In the genomic region with DNA sequence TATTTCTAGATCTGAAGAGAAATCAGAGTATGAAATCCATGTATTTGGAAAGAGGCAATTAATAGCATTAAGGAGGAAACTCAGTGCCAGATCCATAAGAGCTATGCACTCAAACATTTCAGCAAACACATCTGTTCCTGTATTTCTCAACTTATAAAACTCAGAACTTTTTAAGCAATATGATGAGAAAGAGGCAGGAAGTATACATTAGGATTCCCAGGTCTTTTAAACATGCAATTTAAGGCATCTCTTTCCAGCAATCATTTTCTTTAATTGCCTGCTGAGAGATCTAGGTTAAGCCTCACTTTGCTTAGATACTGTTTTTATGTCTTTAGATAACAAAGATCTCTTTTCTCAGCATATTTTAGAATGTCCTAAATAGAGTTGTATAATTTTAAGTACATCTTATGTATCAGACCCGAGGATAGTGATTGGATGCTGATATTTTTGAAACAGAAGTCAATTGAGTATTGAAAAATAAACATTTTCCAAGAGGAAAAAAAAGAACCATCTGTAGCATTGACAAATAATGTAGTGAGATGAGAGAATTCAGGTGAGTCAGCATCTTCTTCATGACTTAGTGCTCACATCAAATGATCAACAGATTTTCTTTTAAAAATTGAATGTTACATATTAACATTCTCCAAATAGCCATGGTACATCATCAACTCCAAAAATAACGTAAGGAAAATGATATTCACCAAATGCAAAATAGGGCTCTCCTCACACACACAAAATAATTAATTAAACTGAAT, we compare ENCODE assay signal across 22 cellular contexts.
DNase-seq lines count a peak whose midpoint lies in the region; ATAC-seq, FAIRE-seq and TF ChIP-seq lines count a peak whose summit lies in the region.
"Had no signal": no experiment of that assay in that cellular context is flagged by ENCODE, and none has a peak within 500 bp of the region (broad histone marks: within the 10 kb centered on the region; RNA-seq: fewer than 3 reads in every experiment).

No MANE protein-coding gene starts in this region.

- no peak overlapping the region for H2AK9ac ChIP-seq in IMR-90 (replicated peaks; ENCODE audit: low read depth, low read length, poor library complexity)

- CTCF ChIA-PET in A549 (lab: Yijun Ruan, JAX) = no interaction called here
- CTCF ChIA-PET in IMR-90 (lab: Yijun Ruan, JAX) = no interaction called here
- CTCF ChIA-PET in K562 (lab: Yijun Ruan, JAX; ENCODE audit: low intra/inter-chr PET ratio) = no interaction called here

- TF ChIP-seq EP300 in A549 (IDR thresholded peaks at IDR 0.05) (no peak), K562 (IDR thresholded peaks at IDR 0.05; ENCODE audit: low read length) (no peak)

- H3K14ac ChIP-seq in IMR-90 (replicated peaks; ENCODE audit: low read depth, low read length) = no peak overlapping the region

- no peak overlapping the region for H4K8ac ChIP-seq in IMR-90 (ENCODE audit: low read depth in 2 of 2, low read length in 2 of 2)

- no peak overlapping the region for H3K4me2 ChIP-seq in A549
- no peak overlapping the region for H3K4me2 ChIP-seq in IMR-90 (ENCODE audit: low read depth, low read length)
- H3K4me2 ChIP-seq in K562 (ENCODE audit: insufficient read depth, low read length) = no peak overlapping the region
- H3K4me2 ChIP-seq: GM23338 had no signal

- H3K56ac ChIP-seq in IMR-90 (ENCODE audit: extremely low read depth, insufficient read depth, low read length) = no peak overlapping the region

- H3K27me3 ChIP-seq in IMR-90 (ENCODE audit: control insufficient read depth, insufficient read depth, low read length) (no peaks in the 10 kb centered on the region), K562 (ENCODE audit: control insufficient read depth in 2 of 2, insufficient read depth in 2 of 2, low read length in 2 of 2) (no peaks in the 10 kb centered on the region)

- no peaks in the 10 kb centered on the region for H3K79me1 ChIP-seq in IMR-90 (ENCODE audit: low read depth in 1 of 2, low read length in 2 of 2)

- H2AK5ac ChIP-seq in IMR-90 (ENCODE audit: low read depth, low read length) = no peak overlapping the region

- intact Hi-C loops in IMR-90 (cut with micrococcal nuclease) = no loop called here
- intact Hi-C loops in K562 (cut with micrococcal nuclease) = no loop called here
- intact Hi-C loops in Right ventricle myocardium superior (cut with DNase I) = no loop called here

- H3K4ac ChIP-seq in IMR-90 (ENCODE audit: low read depth, low read length) = no peak overlapping the region

- H3K9me3 ChIP-seq in A549 (no peaks in the 10 kb centered on the region), IMR-90 (ENCODE audit: control insufficient read depth, insufficient read depth, low read length) (no peaks in the 10 kb centered on the region), K562 (replicated peaks; ENCODE audit: control insufficient read depth, insufficient read depth, low read depth, low read length) (no peaks in the 10 kb centered on the region; the same call in 1 of the 2 replicates)
- H3K9me3 ChIP-seq: Caco-2, HAP-1 had no signal

- no peaks in the 10 kb centered on the region for H3K36me3 ChIP-seq in IMR-90 (ENCODE audit: control insufficient read depth, insufficient read depth, low read length)
- H3K36me3 ChIP-seq in K562 (ENCODE audit: control insufficient read depth, insufficient read depth, low read length) = no peaks in the 10 kb centered on the region
- H3K36me3 ChIP-seq: HAP-1 had no signal

- H3K4me1 ChIP-seq in A549 = no peaks in the 10 kb centered on the region
- H3K4me1 ChIP-seq in IMR-90 (ENCODE audit: control insufficient read depth, insufficient read depth, low read length) = no peaks in the 10 kb centered on the region
- no peaks in the 10 kb centered on the region for H3K4me1 ChIP-seq in K562 (replicated peaks in 1 of 2; ENCODE audit: control insufficient read depth in 2 of 2, insufficient read depth in 2 of 2, low read length in 2 of 2)
- H3K4me1 ChIP-seq: Caco-2, HAP-1 had no signal

- H4K91ac ChIP-seq in IMR-90 (ENCODE audit: insufficient read depth, low read depth, low read length) = no peak overlapping the region

- H2BK5ac ChIP-seq in IMR-90 (ENCODE audit: low read depth, low read length, poor library complexity, severe bottlenecking) = no peak overlapping the region

- no peak overlapping the region for H2BK120ac ChIP-seq in IMR-90 (ENCODE audit: low read depth, low read length)

- H3K79me2 ChIP-seq in K562 (ENCODE audit: control insufficient read depth, insufficient read depth, low read length) = no peaks in the 10 kb centered on the region

- H3K9me1 ChIP-seq in IMR-90 (ENCODE audit: insufficient read depth, low read length) = no peaks in the 10 kb centered on the region
- H3K9me1 ChIP-seq in K562 (ENCODE audit: control insufficient read depth, insufficient read depth, low read length) = no peaks in the 10 kb centered on the region

- DNase-seq in A549 (ENCODE audit: low read depth in 1 of 2, low spot score in 1 of 2) (no peak), IMR-90 (no peak), K562 (ENCODE audit: extremely low read depth in 1 of 4, low spot score in 3 of 4) (no peak), fibroblast of villous mesenchyme (ENCODE audit: low read depth) (peak; percentile 45), Right ventricle myocardium superior (no peak), caudate nucleus (lab: John Stamatoyannopoulos, UW) (no peak), hypothalamus (lab: John Stamatoyannopoulos, UW) (no peak)
- no peak for DNase-seq in activated CD8-positive, alpha-beta memory T cell treated with anti-CD3 and anti-CD28 coated beads, Interleukin-2, amount 50 U/mL, for 48 hours
- DNase-seq: 8988T; C1 segment of cervical spinal cord; Caco-2; CD8-positive, alpha-beta T cell; DMS 273 treated with DMSO at 0.1 percent for 48 hours; DMS79; EL; GDM1; HFFc6 had no signal

- POLR2A ChIA-PET in A549 (lab: Yijun Ruan, JAX) (no interaction called here), IMR-90 (lab: Charles Lee; ENCODE audit: unreplicated experiment) (no interaction called here), K562 (lab: Yijun Ruan, JAX) (no interaction called here)

- TF ChIP-seq CTCF in A549 (IDR thresholded peaks at IDR 0.05) (no peak), IMR-90 (conservative IDR thresholded peaks at IDR 0.05; ENCODE audit: low read depth, low read length) (no peak), K562 (IDR thresholded peaks at IDR 0.05 in 2 of 3, conservative IDR thresholded peaks at IDR 0.05 in 1 of 3; ENCODE audit: insufficient read depth in 2 of 3, low read depth in 1 of 3, low read length in 3 of 3) (no peak), fibroblast of villous mesenchyme (IDR thresholded peaks at IDR 0.05; ENCODE audit: insufficient read depth, low read depth, low read length) (no peak)

- BruUV-seq in IMR-90 (replicated peaks; lab: Mats Ljungman, UMichigan) (no TSS peak), K562 (replicated peaks; lab: Mats Ljungman, UMichigan) (no TSS peak)

- FAIRE-seq in A549 (lab: Jason Lieb, UNC) (no peak), K562 (lab: Jason Lieb, UNC) (no peak)
- FAIRE-seq: GM12878, GM19239, H54 had no signal

- no peak for TF ChIP-seq RAD21 in A549 (conservative IDR thresholded peaks at IDR 0.05 in 1 of 2, IDR thresholded peaks at IDR 0.05 in 1 of 2)
- no peak for TF ChIP-seq RAD21 in IMR-90 (IDR thresholded peaks at IDR 0.05; ENCODE audit: low read length)
- TF ChIP-seq RAD21 in K562 (CRISPR knock-in tag; conservative IDR thresholded peaks at IDR 0.05 in 1 of 2, IDR thresholded peaks at IDR 0.05 in 1 of 2) = no peak

- in situ Hi-C loops in IMR-90 (cut with MboI; ENCODE audit: low sequenced_read_pairs) = no loop called here
- in situ Hi-C loops in K562 (cut with MboI) = no loop called here

- H3K23ac ChIP-seq in IMR-90 (ENCODE audit: low read depth, low read length) = no peak overlapping the region

- H3K9ac ChIP-seq in IMR-90 (ENCODE audit: low read depth, low read length) (no peak overlapping the region), K562 (ENCODE audit: insufficient read depth in 1 of 2, low read depth in 2 of 2, low read length in 2 of 2) (no peak overlapping the region)

- no peak for ATAC-seq in A549
- no peak for ATAC-seq in IMR-90 (ENCODE audit: low read depth)
- no peak for ATAC-seq in K562
- no peak for ATAC-seq in Right ventricle myocardium superior (ENCODE audit: poor library complexity)
- ATAC-seq: CD8-positive, alpha-beta T cell; GM12878; GM23338 had no signal

- H2BK20ac ChIP-seq in IMR-90 (ENCODE audit: low read depth, low read length) = no peak overlapping the region

- no peak overlapping the region for H4K5ac ChIP-seq in IMR-90 (ENCODE audit: low read depth, low read length)

- no peak overlapping the region for H3K18ac ChIP-seq in IMR-90 (ENCODE audit: low read depth, low read length)

- dilution Hi-C loops in IMR-90 (cut with HindIII; ENCODE audit: low sequenced_read_pairs, unreplicated experiment) = no loop called here

- no peak for TF ChIP-seq POLR2A in A549 (IDR thresholded peaks at IDR 0.05; ENCODE audit: low read length)
- TF ChIP-seq POLR2A in IMR-90 (IDR thresholded peaks at IDR 0.05; ENCODE audit: low read depth, low read length) = no peak
- TF ChIP-seq POLR2A in K562 (conservative IDR thresholded peaks at IDR 0.05) = no peak

- no peak overlapping the region for H3K27ac ChIP-seq in A549
- H3K27ac ChIP-seq in IMR-90 (ENCODE audit: insufficient read depth, low read length) = no peak overlapping the region
- no peak overlapping the region for H3K27ac ChIP-seq in K562 (ENCODE audit: extremely low read depth, low read depth, low read length)
- H3K27ac ChIP-seq in caudate nucleus (ENCODE audit: low read depth, low read length) = no peak overlapping the region

- WGBS in A549 (ENCODE audit: missing lambda C conversion rate) = 22% methylated on average over 2 of the region's 2 CpGs
- no CpG with 5 or more reads among the region's 2 CpGs for WGBS in IMR-90 (ENCODE audit: extremely low coverage in 2 of 2, insufficient read length in 1 of 2), 2 experiments
- 0% methylated on average over 2 of the region's 2 CpGs for WGBS in K562 (ENCODE audit: insufficient coverage, low coverage, missing lambda C conversion rate)

- H4K20me1 ChIP-seq in IMR-90 (ENCODE audit: insufficient read depth, low read length) (no peaks in the 10 kb centered on the region), K562 (replicated peaks; ENCODE audit: control insufficient read depth, insufficient read depth, low read length) (no peaks in the 10 kb centered on the region)

- H3K4me3 ChIP-seq in A549 (no peak overlapping the region), IMR-90 (ENCODE audit: insufficient read depth, low read depth, low read length) (no peak overlapping the region), K562 (no peak overlapping the region), fibroblast of villous mesenchyme (ENCODE audit: low read depth, low read length) (no peak overlapping the region)
- H3K4me3 ChIP-seq: GM12878, GM23338, HAP-1 had no signal

- H2AFZ ChIP-seq in IMR-90 (replicated peaks; ENCODE audit: low read length, poor library complexity) (no peak overlapping the region), K562 (ENCODE audit: low read depth, low read length) (no peak overlapping the region)
- H2AFZ ChIP-seq: GM23338 had no signal

- no peak overlapping the region for H2BK15ac ChIP-seq in IMR-90 (ENCODE audit: low read depth, low read length)

TF ChIP-seq in A549, 52 proteins besides CTCF, POLR2A, EP300 and RAD21 (continues in another document):
- no peak for TF ChIP-seq RCOR1 (IDR thresholded peaks at IDR 0.05; ENCODE audit: low read depth, low read length)

TF ChIP-seq in IMR-90, 13 proteins besides CTCF, POLR2A, EP300 and RAD21 (continues in another document):
- TF ChIP-seq BHLHE40 (IDR thresholded peaks at IDR 0.05; ENCODE audit: low read depth, low read length) = no peak

TF ChIP-seq in K562, 482 proteins besides CTCF, POLR2A, EP300 and RAD21 (continues in another document):
- TF ChIP-seq ILF3 (IDR thresholded peaks at IDR 0.05; ENCODE audit: borderline replicate concordance) = no peak

Comparison
In these comparisons a context has a peak if more than half of its experiments do, and no peak if none do; other contexts are left out.
1. Of the 35 proteins assayed by ChIP-seq in both K562 and A549: peak only in K562: none; only in A549: MAFK; in both: none; in neither: 34.